Comparison of ENCODE assay signal across 21 cellular contexts in genomic region chr1:193952778-193953374, GRCh38.
"Had no signal": no experiment of that assay in that cellular context is flagged by ENCODE, and none has a peak within 500 bp of the region (broad histone marks: within the 10 kb centered on the region; RNA-seq: fewer than 3 reads in every experiment).

No MANE protein-coding gene starts in this region.

- DNase-seq: central memory CD4-positive, alpha-beta T cell; effector CD4-positive, alpha-beta T cell; endodermal cell; erythroblast; foreskin melanocyte; islet precursor cell; mammary epithelial cell; natural killer cell; retina; sigmoid colon; stimulated activated CD4-positive, alpha-beta T cell treated with anti-CD3 and anti-CD28 coated beads, Interleukin-2, amount 100 ng/mL, for 24 hours; stimulated activated CD4-positive, alpha-beta T cell treated with anti-CD3 and anti-CD28 coated beads, Interleukin-4, amount 100 ng/mL, for 4 hours; stimulated activated naive B cell treated with anti-CD40 and anti-IgM and Interleukin-4, amounts not matched to agents 10 μg/mL and 1 μg/mL and 100 μg/mL, for 72 hours; stimulated activated naive CD8-positive, alpha-beta T cell treated with anti-CD3 and anti-CD28 coated beads, Interleukin-15, amount 100 ng/mL, for 72 hours; testis; upper lobe of right lung had no signal

- H3K36me3 ChIP-seq: prostate gland, sigmoid colon, tibial nerve, upper lobe of right lung had no signal

- H3K79me2 ChIP-seq: parathyroid adenoma had no signal

- H3K4me3 ChIP-seq: coronary artery, prostate gland, sigmoid colon, skin epidermis, testis, tibial nerve, upper lobe of right lung had no signal

- H3K9ac ChIP-seq: parathyroid adenoma had no signal

- H2AFZ ChIP-seq: parathyroid adenoma had no signal

- H3K27me3 ChIP-seq: sigmoid colon, testis, tibial nerve, upper lobe of right lung had no signal

- H3K9me3 ChIP-seq: prostate gland, testis, tibial nerve, upper lobe of right lung had no signal

- H3K27ac ChIP-seq: coronary artery, parathyroid adenoma, prostate gland, sigmoid colon, skin epidermis, testis, tibial nerve, upper lobe of right lung had no signal

- ATAC-seq: natural killer cell; stimulated activated naive B cell treated with anti-CD40 and anti-IgM and Interleukin-4, amounts not matched to agents 10 μg/mL and 1 μg/mL and 100 μg/mL, for 72 hours; stimulated activated naive CD8-positive, alpha-beta T cell treated with anti-CD3 and anti-CD28 coated beads, Interleukin-15, amount 100 ng/mL, for 72 hours; upper lobe of right lung had no signal

- H3K4me1 ChIP-seq: parathyroid adenoma, prostate gland, testis, tibial nerve, upper lobe of right lung had no signal
